In genomic region chr15:100171411-100171810, GRCh38 we compare ENCODE assay signal across 19 cellular contexts.
"Had no signal": no experiment of that assay in that cellular context is flagged by ENCODE, and none has a peak within 500 bp of the region (broad histone marks: within the 10 kb centered on the region; RNA-seq: fewer than 3 reads in every experiment).

No MANE protein-coding gene starts in this region.

- H3K27ac ChIP-seq: epithelial cell of prostate, left lung, lower lobe of right lung, ovary, right atrium auricular region had no signal

- H3K4me1 ChIP-seq: left lung, lower lobe of right lung, right atrium auricular region had no signal

- ATAC-seq: effector memory CD8-positive, alpha-beta T cell; left lung; lower lobe of right lung had no signal

- H3K9me3 ChIP-seq: ovary had no signal

- H3K27me3 ChIP-seq: esophagus squamous epithelium, left lung, ovary, right atrium auricular region, stomach had no signal

- H3K36me3 Mint-ChIP-seq: memory B cell, naive B cell had no signal

- H3K4me3 Mint-ChIP-seq: dendritic cell treated with granulocyte-macrophage colony-stimulating factor and Interleukin-4, amounts not matched to agents 40 ng/mL and 50 ng/mL, for 4 days; memory B cell; naive B cell had no signal

- H3K27ac Mint-ChIP-seq: dendritic cell treated with granulocyte-macrophage colony-stimulating factor and Interleukin-4, amounts not matched to agents 40 ng/mL and 50 ng/mL, for 4 days; memory B cell; naive B cell had no signal

- H3K4me1 Mint-ChIP-seq: memory B cell, naive B cell had no signal

- H3K36me3 ChIP-seq: esophagus squamous epithelium, left lung, lower lobe of right lung, ovary, right atrium auricular region, stomach had no signal

- H3K9me3 Mint-ChIP-seq: effector memory CD8-positive, alpha-beta T cell had no signal

- H3K4me3 ChIP-seq: esophagus squamous epithelium, left lung, lower lobe of right lung, ovary, right atrium auricular region, stomach had no signal

- H3K27me3 Mint-ChIP-seq: dendritic cell treated with granulocyte-macrophage colony-stimulating factor and Interleukin-4, amounts not matched to agents 40 ng/mL and 50 ng/mL, for 4 days; effector memory CD8-positive, alpha-beta T cell; memory B cell; naive B cell had no signal

- DNase-seq: effector memory CD8-positive, alpha-beta T cell; esophagus squamous epithelium; foreskin fibroblast; kidney glomerular epithelial cell; left lung; lower lobe of right lung; midbrain; naive B cell; nucleus accumbens; small intestine; stimulated activated CD4-positive, alpha-beta T cell treated with anti-CD3 and anti-CD28 coated beads, Interleukin-12 subunit alpha, Interleukin-12 subunit beta, amount 100 ng/mL, for 4 hours; stimulated activated naive CD4-positive, alpha-beta T cell; stomach; trophoblast cell had no signal
